In genomic region chr3:71955549-71956373, GRCh38 we compare ENCODE assay signal across 8 cellular contexts.
DNase-seq lines count a peak whose midpoint lies in the region; ATAC-seq, FAIRE-seq and TF ChIP-seq lines count a peak whose summit lies in the region.

No MANE protein-coding gene starts in this region.

- H3K9me2 ChIP-seq in OCI-LY7 (ENCODE audit: insufficient read depth, low read length), result no peaks in the 10 kb centered on the region

- H3K36me3 ChIP-seq in OCI-LY7 (ENCODE audit: insufficient read depth, low read length) (no peaks in the 10 kb centered on the region), body of pancreas (replicated peaks in 1 of 2; ENCODE audit: insufficient read depth in 1 of 2, low read depth in 2 of 2) (no peaks in the 10 kb centered on the region), iPS-15b (ENCODE audit: control insufficient read depth, insufficient read depth, low read length) (no peaks in the 10 kb centered on the region)

- no peaks in the 10 kb centered on the region for H3K36me3 Mint-ChIP-seq in activated T-helper 1 cell treated with anti-CD3 and anti-CD28 coated beads, Interleukin-12 subunit alpha, Interleukin-12 subunit beta, Interleukin-2, Interleukin-4 antibody, amounts not matched to agents 30 ng/mL and 10 ng/mL and 1 ng/mL, durations not matched to agents 14 hours and 24 hours and 36 hours (ENCODE audit: low read depth)

- H3K27ac ChIP-seq in OCI-LY7 (ENCODE audit: low read depth, low read length, poor library complexity, severe bottlenecking) (no peak overlapping the region), body of pancreas (no peak overlapping the region)

- 22 to 24% methylated on average over 6 to 7 of the region's 7 CpGs for WGBS in body of pancreas, 2 donors

- H3K4me1 Mint-ChIP-seq in activated T-helper 1 cell treated with anti-CD3 and anti-CD28 coated beads, Interleukin-12 subunit alpha, Interleukin-12 subunit beta, Interleukin-2, Interleukin-4 antibody, amounts not matched to agents 30 ng/mL and 10 ng/mL and 1 ng/mL, durations not matched to agents 14 hours and 24 hours and 36 hours (ENCODE audit: low read depth), result peaks cover 33% of the 10 kb centered on the region

- H3K4me2 ChIP-seq in OCI-LY7 (ENCODE audit: low read length), result peak overlapping the region; percentile 33

- DNase-seq in GM04504 (ENCODE audit: low read depth) (peak; percentile 72), HTR-8/SVneo (ENCODE audit: insufficient read length, low spot score) (peak; percentile 69), OCI-LY7 (ENCODE audit: low spot score) (peak; percentile 66), body of pancreas (peak; percentile 78 to 83 (median 79)), smooth muscle cell of the brain vasculature (ENCODE audit: low read depth, low spot score) (peak; percentile 75)
- no peak for DNase-seq in activated T-helper 1 cell treated with anti-CD3 and anti-CD28 coated beads, Interleukin-12 subunit alpha, Interleukin-12 subunit beta, Interleukin-2, Interleukin-4 antibody, amounts not matched to agents 30 ng/mL and 10 ng/mL and 1 ng/mL, durations not matched to agents 14 hours and 24 hours and 36 hours (ENCODE audit: low spot score)

- H3K27me3 Mint-ChIP-seq in activated T-helper 1 cell treated with anti-CD3 and anti-CD28 coated beads, Interleukin-12 subunit alpha, Interleukin-12 subunit beta, Interleukin-2, Interleukin-4 antibody, amounts not matched to agents 30 ng/mL and 10 ng/mL and 1 ng/mL, durations not matched to agents 14 hours and 24 hours and 36 hours (ENCODE audit: insufficient read depth), result no peaks in the 10 kb centered on the region

- H4K20me1 ChIP-seq in OCI-LY7 (ENCODE audit: insufficient read depth, low read length), result no peaks in the 10 kb centered on the region

- no TSS peak for BruUV-seq in OCI-LY7 (replicated peaks; lab: Mats Ljungman, UMichigan)

- H3K4me1 ChIP-seq in OCI-LY7 (ENCODE audit: insufficient read depth, low read length, poor library complexity, severe bottlenecking), result peaks cover 25% of the 10 kb centered on the region
- H3K4me1 ChIP-seq in body of pancreas, result peaks cover 6% of the 10 kb centered on the region
- peaks cover 16% of the 10 kb centered on the region for H3K4me1 ChIP-seq in iPS-15b (ENCODE audit: control insufficient read depth, insufficient read depth, low read length)

- TF ChIP-seq CTCF in OCI-LY7 (conservative IDR thresholded peaks at IDR 0.05; ENCODE audit: low read length) (peak; percentile 91), body of pancreas (IDR thresholded peaks at IDR 0.05) (peak; percentile 26 to 80 (median 72))

- TF ChIP-seq POLR2A in body of pancreas (IDR thresholded peaks at IDR 0.05), result no peak

- ATAC-seq in body of pancreas, result peak; percentile 53
- ATAC-seq in GM19351 (IDR thresholded peaks at IDR 0.05; ENCODE audit: unreplicated experiment), result no peak

- no peak for FAIRE-seq in HTR-8/SVneo (lab: Jason Lieb, UNC)

- no peaks in the 10 kb centered on the region for H3K79me2 ChIP-seq in OCI-LY7 (ENCODE audit: insufficient read depth, low read depth, low read length)

- H3K9me3 Mint-ChIP-seq in activated T-helper 1 cell treated with anti-CD3 and anti-CD28 coated beads, Interleukin-12 subunit alpha, Interleukin-12 subunit beta, Interleukin-2, Interleukin-4 antibody, amounts not matched to agents 30 ng/mL and 10 ng/mL and 1 ng/mL, durations not matched to agents 14 hours and 24 hours and 36 hours, result no peaks in the 10 kb centered on the region

- no peak overlapping the region for H3K27ac Mint-ChIP-seq in activated T-helper 1 cell treated with anti-CD3 and anti-CD28 coated beads, Interleukin-12 subunit alpha, Interleukin-12 subunit beta, Interleukin-2, Interleukin-4 antibody, amounts not matched to agents 30 ng/mL and 10 ng/mL and 1 ng/mL, durations not matched to agents 14 hours and 24 hours and 36 hours

- POLR2A ChIA-PET in OCI-LY7 (lab: Charles Lee), result interaction anchor here (0.6 to 1.5 kb wide), 3 partner anchors 12 to 140 kb away, joined by 3 to 4 read pairs (median 3); no protein-coding TSS in a partner anchor

- peak overlapping the region; percentile 41 for H3K9ac ChIP-seq in iPS-15b (ENCODE audit: low read depth, low read length)

- peak overlapping the region; percentile 19; the same call in 1 of the 2 replicates for H2AFZ ChIP-seq in OCI-LY7 (ENCODE audit: low read length)

- H3K27me3 ChIP-seq in body of pancreas (no peaks in the 10 kb centered on the region), iPS-15b (ENCODE audit: control insufficient read depth, insufficient read depth, low read length) (no peaks in the 10 kb centered on the region)

- CTCF ChIA-PET in OCI-LY7 (lab: Charles Lee; ENCODE audit: unreplicated experiment), result interaction anchor here (0.5 kb wide), 1 partner anchor 137 kb away, joined by 3 read pairs; no protein-coding TSS in a partner anchor

- H3K4me3 Mint-ChIP-seq in activated T-helper 1 cell treated with anti-CD3 and anti-CD28 coated beads, Interleukin-12 subunit alpha, Interleukin-12 subunit beta, Interleukin-2, Interleukin-4 antibody, amounts not matched to agents 30 ng/mL and 10 ng/mL and 1 ng/mL, durations not matched to agents 14 hours and 24 hours and 36 hours, result no peak overlapping the region

- H3K9me3 ChIP-seq in OCI-LY7 (ENCODE audit: low read length), result no peaks in the 10 kb centered on the region
- no peaks in the 10 kb centered on the region for H3K9me3 ChIP-seq in body of pancreas
- H3K9me3 ChIP-seq in iPS-15b (ENCODE audit: control insufficient read depth, insufficient read depth, low read length), result no peaks in the 10 kb centered on the region

- no peak overlapping the region for H3K4me3 ChIP-seq in OCI-LY7 (ENCODE audit: low read depth, low read length, poor library complexity, severe bottlenecking)
- no peak overlapping the region for H3K4me3 ChIP-seq in body of pancreas
- no peak overlapping the region for H3K4me3 ChIP-seq in iPS-15b (ENCODE audit: low read depth, low read length)

- intact Hi-C loops in OCI-LY7 (cut with micrococcal nuclease; ENCODE audit: unreplicated experiment) (loop anchor here (1.0 to 10.0 kb wide), 4 partner anchors 123 to 859 kb away; no protein-coding TSS in a partner anchor), body of pancreas (cut with DNase I) (loop anchor here (5.0 kb wide), 1 partner anchor 862 kb away; no protein-coding TSS in a partner anchor)
- intact Hi-C loops in activated T-helper 1 cell treated with anti-CD3 and anti-CD28 coated beads, Interleukin-12 subunit alpha, Interleukin-12 subunit beta, Interleukin-2, Interleukin-4 antibody, amounts not matched to agents 30 ng/mL and 10 ng/mL and 1 ng/mL, durations not matched to agents 14 hours and 24 hours and 36 hours (cut with micrococcal nuclease), result loop anchor here (5.0 to 10.0 kb wide), 3 partner anchors 182 to 869 kb away; no protein-coding TSS in a partner anchor
